In the genomic region with DNA sequence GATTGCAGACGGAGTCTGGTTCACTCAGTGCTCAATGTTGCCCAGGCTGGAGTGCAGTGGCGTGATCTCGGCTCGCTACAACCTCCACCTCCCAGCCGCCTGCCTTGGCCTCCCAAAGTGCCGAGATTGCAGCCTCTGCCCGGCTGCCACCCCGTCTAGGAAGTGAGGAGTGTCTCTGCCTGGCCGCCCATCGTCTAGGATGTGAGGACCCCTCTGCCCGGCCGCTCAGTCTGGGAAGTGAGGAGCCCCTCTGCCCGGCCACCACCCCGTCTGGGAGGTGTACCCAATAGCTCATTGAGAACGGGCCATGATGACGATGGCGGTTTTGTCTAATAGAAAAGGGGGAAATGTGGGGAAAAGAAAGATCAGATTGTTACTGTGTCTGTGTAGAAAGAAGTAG, we compare ENCODE assay signal across 8 cellular contexts. TPM values are rescaled to one million over a fixed set of nuclear protein-coding genes. Genes with fewer than 3 reads are reported as not detected.
DNase-seq lines count a peak whose midpoint lies in the region; ATAC-seq and TF ChIP-seq lines count a peak whose summit lies in the region.
"Not testable (repeated sequence)": the region's sequence is repeated elsewhere in the genome, so short reads cannot be mapped to it uniquely, and the experiment has no call there.

No MANE protein-coding gene starts in this region.

- DNase-seq in Peyer's patch (peak in 2 of 3 donors; percentile 12 to 42), Right ventricle myocardium superior (peak; percentile 28), upper lobe of right lung (peak; percentile 50)
- not testable (repeated sequence) for DNase-seq in activated CD8-positive, alpha-beta memory T cell treated with anti-CD3 and anti-CD28 coated beads, Interleukin-2, amount 10 ng/mL, durations not matched to agents 7 days and 5 days; breast epithelium (ENCODE audit: low spot score in 2 of 2); stimulated activated effector memory CD8-positive, alpha-beta T cell treated with anti-CD3 and anti-CD28 coated beads, Interleukin-12 subunit alpha, Interleukin-12 subunit beta, amount 100 ng/mL, for 72 hours (ENCODE audit: low spot score in 2 of 2)

- not testable (repeated sequence) for H3K9me3 ChIP-seq in Peyer's patch, breast epithelium, neutrophil, upper lobe of right lung

- peaks cover 42% of the 10 kb centered on the region for H3K4me1 Mint-ChIP-seq in activated CD8-positive, alpha-beta memory T cell treated with anti-CD3 and anti-CD28 coated beads, Interleukin-2, amount 10 ng/mL, durations not matched to agents 7 days and 5 days
- H3K4me1 Mint-ChIP-seq in stimulated activated effector memory CD8-positive, alpha-beta T cell treated with anti-CD3 and anti-CD28 coated beads, Interleukin-12 subunit alpha, Interleukin-12 subunit beta, amount 100 ng/mL, for 72 hours, result peaks cover 44% of the 10 kb centered on the region

- not testable (repeated sequence) for H3K4me3 Mint-ChIP-seq in activated CD8-positive, alpha-beta memory T cell treated with anti-CD3 and anti-CD28 coated beads, Interleukin-2, amount 10 ng/mL, durations not matched to agents 7 days and 5 days; stimulated activated effector memory CD8-positive, alpha-beta T cell treated with anti-CD3 and anti-CD28 coated beads, Interleukin-12 subunit alpha, Interleukin-12 subunit beta, amount 100 ng/mL, for 72 hours

- intact Hi-C loops in breast epithelium (cut with DNase I; ENCODE audit: low total_unique reads); Right ventricle myocardium superior (cut with DNase I); upper lobe of right lung (cut with DNase I): not testable (repeated sequence)

- H3K36me3 ChIP-seq in Peyer's patch, result peaks cover 0 to 14% (median 0%) of the 10 kb centered on the region in 3 donors
- not testable (repeated sequence) for H3K36me3 ChIP-seq in breast epithelium, neutrophil, upper lobe of right lung

- not testable (repeated sequence) for H3K36me3 Mint-ChIP-seq in activated CD8-positive, alpha-beta memory T cell treated with anti-CD3 and anti-CD28 coated beads, Interleukin-2, amount 10 ng/mL, durations not matched to agents 7 days and 5 days; stimulated activated effector memory CD8-positive, alpha-beta T cell treated with anti-CD3 and anti-CD28 coated beads, Interleukin-12 subunit alpha, Interleukin-12 subunit beta, amount 100 ng/mL, for 72 hours

- CTCF ChIA-PET in activated CD8-positive, alpha-beta memory T cell treated with anti-CD3 and anti-CD28 coated beads, Interleukin-2, amount 10 ng/mL, durations not matched to agents 7 days and 5 days (lab: Charles Lee), result not testable (repeated sequence)

- H3K4me1 ChIP-seq in Peyer's patch (peaks cover 17 to 36% (median 24%) of the 10 kb centered on the region in 4 donors), breast epithelium (peaks cover 32 to 53% of the 10 kb centered on the region in 2 donors), neutrophil (ENCODE audit: control insufficient read depth in 1 of 2, insufficient read depth in 1 of 2, low read depth in 1 of 2, low read length in 1 of 2) (peaks cover 69 to 79% of the 10 kb centered on the region in 2 experiments), upper lobe of right lung (peaks cover 74% of the 10 kb centered on the region)

- ATAC-seq in activated CD8-positive, alpha-beta memory T cell treated with anti-CD3 and anti-CD28 coated beads, Interleukin-2, amount 10 ng/mL, durations not matched to agents 7 days and 5 days; Right ventricle myocardium superior (ENCODE audit: poor library complexity); stimulated activated effector memory CD8-positive, alpha-beta T cell treated with anti-CD3 and anti-CD28 coated beads, Interleukin-12 subunit alpha, Interleukin-12 subunit beta, amount 100 ng/mL, for 72 hours; upper lobe of right lung: not testable (repeated sequence)

- peak overlapping the region; percentile 18 for H3K27ac Mint-ChIP-seq in activated CD8-positive, alpha-beta memory T cell treated with anti-CD3 and anti-CD28 coated beads, Interleukin-2, amount 10 ng/mL, durations not matched to agents 7 days and 5 days
- peak overlapping the region; percentile 98 for H3K27ac Mint-ChIP-seq in stimulated activated effector memory CD8-positive, alpha-beta T cell treated with anti-CD3 and anti-CD28 coated beads, Interleukin-12 subunit alpha, Interleukin-12 subunit beta, amount 100 ng/mL, for 72 hours

- H3K27ac ChIP-seq in C4-2B, result peak overlapping the region; percentile 78
- not testable (repeated sequence) for H3K27ac ChIP-seq in Peyer's patch, upper lobe of right lung
- H3K27ac ChIP-seq in breast epithelium, result peak overlapping the region; percentile 86 to 95
- peak overlapping the region; percentile 98 for H3K27ac ChIP-seq in neutrophil

- not testable (repeated sequence) for TF ChIP-seq POLR2A in Peyer's patch (IDR thresholded peaks at IDR 0.05); breast epithelium (IDR thresholded peaks at IDR 0.05)

- H3K27me3 ChIP-seq in Peyer's patch, breast epithelium, neutrophil, upper lobe of right lung: not testable (repeated sequence)

- not testable (repeated sequence) for TF ChIP-seq CTCF in C4-2B (conservative IDR thresholded peaks at IDR 0.05); Peyer's patch (IDR thresholded peaks at IDR 0.05); breast epithelium (IDR thresholded peaks at IDR 0.05); neutrophil (IDR thresholded peaks at IDR 0.05); upper lobe of right lung (IDR thresholded peaks at IDR 0.05)

- H3K27me3 Mint-ChIP-seq in activated CD8-positive, alpha-beta memory T cell treated with anti-CD3 and anti-CD28 coated beads, Interleukin-2, amount 10 ng/mL, durations not matched to agents 7 days and 5 days, result not testable (repeated sequence)

- not testable (repeated sequence) for H3K4me3 ChIP-seq in Peyer's patch; breast epithelium; neutrophil (ENCODE audit: low read depth in 1 of 2, low read length in 1 of 2); upper lobe of right lung

- not testable (repeated sequence) for H3K9me3 Mint-ChIP-seq in activated CD8-positive, alpha-beta memory T cell treated with anti-CD3 and anti-CD28 coated beads, Interleukin-2, amount 10 ng/mL, durations not matched to agents 7 days and 5 days (ENCODE audit: low read depth); stimulated activated effector memory CD8-positive, alpha-beta T cell treated with anti-CD3 and anti-CD28 coated beads, Interleukin-12 subunit alpha, Interleukin-12 subunit beta, amount 100 ng/mL, for 72 hours

RNA-seq across cellular contexts. Expression of gene TK2, which starts 35.5 kb away (rescaled TPM):
- total RNA-seq in Peyer's patch, result 10 to 100 TPM; 22.8 to 33.1 (median 27.1) TPM
- total RNA-seq in activated CD8-positive, alpha-beta memory T cell treated with anti-CD3 and anti-CD28 coated beads, Interleukin-2, amount 10 ng/mL, durations not matched to agents 7 days and 5 days, result 10 to 100 TPM in 1 of 2 experiments, 1 to 10 TPM in 1; 8.5 to 10.8 TPM
- total RNA-seq in breast epithelium, result 10 to 100 TPM; 33.1 to 98.4 (median 40.4) TPM
- total RNA-seq in Right ventricle myocardium superior, result 19.5 TPM
- 36.1 TPM for total RNA-seq in upper lobe of right lung

RNA-seq across cellular contexts. Expression of gene CKLF, which starts 38.0 kb away (rescaled TPM):
- 10 to 100 TPM in 3 of 4 donors, 1 to 10 TPM in 1; 7.5 to 47.1 (median 22.2) TPM for total RNA-seq in Peyer's patch
- 100 to 1,000 TPM; 199 to 220 TPM for total RNA-seq in activated CD8-positive, alpha-beta memory T cell treated with anti-CD3 and anti-CD28 coated beads, Interleukin-2, amount 10 ng/mL, durations not matched to agents 7 days and 5 days
- 10 to 100 TPM; 36.6 to 62.6 (median 44.9) TPM for total RNA-seq in breast epithelium
- 10.4 TPM for total RNA-seq in Right ventricle myocardium superior
- total RNA-seq in upper lobe of right lung, result 57.6 TPM

RNA-seq across cellular contexts. Expression of gene CMTM1, which starts 51.8 kb away (rescaled TPM):
- 1 to 10 TPM in 3 of 4 donors, not detected in 1; 1.4 to 3.6 (median 2.1) TPM for total RNA-seq in Peyer's patch
- total RNA-seq in activated CD8-positive, alpha-beta memory T cell treated with anti-CD3 and anti-CD28 coated beads, Interleukin-2, amount 10 ng/mL, durations not matched to agents 7 days and 5 days, result 10 to 100 TPM; 21.1 to 21.4 TPM
- total RNA-seq in breast epithelium, result 1 to 10 TPM; 1.6 to 2.9 (median 1.9) TPM
- 1.3 TPM for total RNA-seq in Right ventricle myocardium superior
- 8.4 TPM for total RNA-seq in upper lobe of right lung
